Comparison of ENCODE assay signal across 9 cellular contexts in genomic region chr5:157283434-157283833, GRCh38. TPM values are rescaled to one million over a fixed set of nuclear protein-coding genes. Genes with fewer than 3 reads are reported as not detected.
A peak's percentile ranks its signal among the peaks of the same experiment; 100 is the strongest.
DNase-seq lines count a peak whose midpoint lies in the region; ATAC-seq, FAIRE-seq and TF ChIP-seq lines count a peak whose summit lies in the region.
"Had no signal": no experiment of that assay in that cellular context is flagged by ENCODE, and none has a peak within 500 bp of the region (broad histone marks: within the 10 kb centered on the region; RNA-seq: fewer than 3 reads in every experiment).

No MANE protein-coding gene starts in this region.

- no peaks in the 10 kb centered on the region for H3K4me1 ChIP-seq in transverse colon

- TF ChIP-seq POLR2A in transverse colon (IDR thresholded peaks at IDR 0.05) = no peak

- H3K4me3 ChIP-seq in transverse colon = no peak overlapping the region

- DNase-seq in GM18507 (ENCODE audit: extremely low spot score, insufficient read length, low read depth) (peak; percentile 35), Right ventricle myocardium superior (no peak), NCI-H2227 treated with DMSO at 0.1 percent for 48 hours (lab: John Stamatoyannopoulos, UW) (no peak), glomerular visceral epithelial cell (ENCODE audit: extremely low spot score) (no peak), NCI-H2196 treated with DMSO at 0.1 percent for 48 hours (lab: John Stamatoyannopoulos, UW; ENCODE audit: unreplicated experiment) (no peak), transverse colon (no peak)
- DNase-seq: activated CD4-positive, alpha-beta T cell treated with anti-CD3 and anti-CD28 coated beads for 4 hours had no signal

- TF ChIP-seq EP300 in transverse colon (IDR thresholded peaks at IDR 0.05; ENCODE audit: low read depth) = no peak

- H3K9me3 ChIP-seq in transverse colon = no peaks in the 10 kb centered on the region

- ATAC-seq in GM21526 (IDR thresholded peaks at IDR 0.05; ENCODE audit: low FRiP score, unreplicated experiment) (peak; percentile 97), HG03571 (IDR thresholded peaks at IDR 0.05; ENCODE audit: unreplicated experiment) (peak; percentile 99), Right ventricle myocardium superior (ENCODE audit: poor library complexity) (peak; percentile 32)

- no peak overlapping the region for H3K27ac ChIP-seq in transverse colon

- no peaks in the 10 kb centered on the region for H3K27me3 ChIP-seq in transverse colon

- intact Hi-C loops in Right ventricle myocardium superior (cut with DNase I) (no loop called here), transverse colon (cut with DNase I; ENCODE audit: low total_unique reads) (no loop called here)

- no peaks in the 10 kb centered on the region for H3K36me3 ChIP-seq in transverse colon

- no peak for TF ChIP-seq CTCF in transverse colon (IDR thresholded peaks at IDR 0.05)

- FAIRE-seq in GM18507 (lab: Jason Lieb, UNC) = peak; percentile 99

- in situ Hi-C loops in transverse colon (cut with MboI; ENCODE audit: low pct_ligation_motif_present in 1 of 4, low pct_unique_long_range_greater_than_20kb in 1 of 4, low sequenced_read_pairs in 3 of 4) = no loop called here

- 81 to 83% methylated on average over 2 to 3 of the region's 3 CpGs for WGBS in transverse colon (ENCODE audit: low coverage in 1 of 2), 2 donors

RNA-seq across cellular contexts. Expression of gene CYFIP2, which starts 17.5 kb away (rescaled TPM):
- total RNA-seq in Right ventricle myocardium superior (27.6 TPM), transverse colon (100 to 1,000 TPM in 1 of 4 donors, 10 to 100 TPM in 3; 34.0 to 134 (median 41.6) TPM)

Comparison
In these comparisons a context has a peak if more than half of its experiments do, and no peak if none do; other contexts are left out.
1. ATAC-seq: peak in every context shown above with its lines; median percentile 99 in HG03571; 97 in GM21526; 32 in Right ventricle myocardium superior.